19 cellular contexts compared by ENCODE assay signal in the genomic region with DNA sequence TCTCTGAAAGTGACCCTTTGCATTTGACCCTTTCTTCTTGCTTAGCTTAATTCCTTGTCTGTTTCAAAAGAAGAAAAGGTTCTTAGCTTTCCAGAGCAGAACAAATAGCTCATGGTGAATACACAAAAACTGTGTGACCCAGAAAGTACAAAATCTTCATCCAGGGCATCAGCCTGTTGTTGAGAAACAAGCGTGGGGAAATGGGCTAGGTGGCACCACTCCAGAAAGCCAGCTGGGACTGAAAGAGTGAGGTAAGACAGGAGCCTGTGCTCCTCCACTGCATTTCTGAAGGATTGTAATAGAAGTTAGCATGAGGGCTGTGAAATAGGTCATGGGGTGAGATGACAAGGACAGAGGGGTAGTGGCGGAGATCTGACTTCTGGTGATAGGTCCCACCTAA. TPM values are rescaled to one million over a fixed set of nuclear protein-coding genes. Genes with fewer than 3 reads are reported as not detected.
DNase-seq lines count a peak whose midpoint lies in the region; ATAC-seq and TF ChIP-seq lines count a peak whose summit lies in the region.
"Had no signal": no experiment of that assay in that cellular context is flagged by ENCODE, and none has a peak within 500 bp of the region (broad histone marks: within the 10 kb centered on the region; RNA-seq: fewer than 3 reads in every experiment).

No MANE protein-coding gene starts in this region.

- no peak overlapping the region for H3K4me3 ChIP-seq in right lobe of liver
- H3K4me3 ChIP-seq: GM12878 had no signal

- no peak for TF ChIP-seq CTCF in right lobe of liver (IDR thresholded peaks at IDR 0.05)

- H3K27ac ChIP-seq in right lobe of liver, result peak overlapping the region in 2 of 3 donors; percentile 21 to 30

- intact Hi-C loops in right lobe of liver (cut with DNase I) (no loop called here), sciatic nerve (cut with DNase I) (loop anchor here (10.0 kb wide), 1 partner anchor 64 kb away; no protein-coding TSS in a partner anchor)

- H3K27me3 ChIP-seq in right lobe of liver, result no peaks in the 10 kb centered on the region

- H3K36me3 ChIP-seq in right lobe of liver, result no peaks in the 10 kb centered on the region

- no peak for TF ChIP-seq POLR2A in right lobe of liver (IDR thresholded peaks at IDR 0.05)

- no peaks in the 10 kb centered on the region for H3K9me3 ChIP-seq in right lobe of liver

- ATAC-seq in right lobe of liver (peak; percentile 58 to 72 (median 65)), sciatic nerve (no peak)
- ATAC-seq: GM12878 had no signal

- 43% methylated on average over 1 of the region's 2 CpGs for WGBS in right lobe of liver (ENCODE audit: insufficient coverage, low coverage, low lambda C conversion rate, missing lambda C conversion rate)

- DNase-seq in NCI-H2171 treated with DMSO at 0.1 percent for 48 hours (lab: John Stamatoyannopoulos, UW) (peak; percentile 3), NCI-H2171 (lab: John Stamatoyannopoulos, UW) (no peak), NCI-H446 (lab: John Stamatoyannopoulos, UW) (peak; percentile 11 to 68), fibroblast of gingiva (ENCODE audit: low read depth) (peak; percentile 25), right lobe of liver (peak; percentile 57 to 78 (median 67)), sciatic nerve (ENCODE audit: low spot score) (no peak), NCI-H2107 (lab: John Stamatoyannopoulos, UW) (no peak), HK-2 (ENCODE audit: unreplicated experiment) (no peak)
- DNase-seq: C1 segment of cervical spinal cord, DMS53, H9, Karpas-422, NCI-H1417, NCI-H2081 treated with DMSO at 0.1 percent for 48 hours, NCI-H510A, NCI-H82, SIG-M5 had no signal

- H3K4me1 ChIP-seq in right lobe of liver, result peaks cover 0 to 15% (median 4%) of the 10 kb centered on the region in 4 donors

RNA-seq across cellular contexts. Expression of a gene that starts 45.8 kb away (rescaled TPM):
- total RNA-seq in right lobe of liver (100 to 1,000 TPM in 2 of 6 experiments, 10 to 100 TPM in 4; 38.8 to 125 (median 76.5) TPM), sciatic nerve (21.6 TPM)
- total RNA-seq: A172 had no signal

Comparison
In these comparisons a context has a peak if more than half of its experiments do, and no peak if none do; other contexts are left out.
1. DNase-seq: peak in NCI-H2171 treated with DMSO at 0.1 percent for 48 hours (single experiment), NCI-H446 (2 of 2), fibroblast of gingiva (single experiment) and right lobe of liver (3 of 3); none in NCI-H2171 (single experiment), sciatic nerve (single experiment), NCI-H2107 (single experiment) and HK-2 (single experiment).